In genomic region chr5:66239034-66239433, GRCh38 we compare ENCODE assay signal across 13 cellular contexts.
DNase-seq lines count a peak whose midpoint lies in the region; ATAC-seq and TF ChIP-seq lines count a peak whose summit lies in the region.
"Had no signal": no experiment of that assay in that cellular context is flagged by ENCODE, and none has a peak within 500 bp of the region (broad histone marks: within the 10 kb centered on the region; RNA-seq: fewer than 3 reads in every experiment).

No MANE protein-coding gene starts in this region.

- H3K4me1 ChIP-seq in HEK293 (ENCODE audit: control insufficient read depth, insufficient read depth, low read length) (no peaks in the 10 kb centered on the region), RWPE2 (ENCODE audit: insufficient read depth, poor library complexity, severe bottlenecking) (no peaks in the 10 kb centered on the region)

- H3K27me3 ChIP-seq in RWPE2 (ENCODE audit: insufficient read depth, poor library complexity, severe bottlenecking), result no peaks in the 10 kb centered on the region

- POLR2A ChIA-PET in HEK293 (lab: Yijun Ruan, JAX), result no interaction called here

- H3K4me3 ChIP-seq in HEK293 (ENCODE audit: low read depth, low read length) (no peak overlapping the region), RWPE2 (ENCODE audit: severe bottlenecking) (no peak overlapping the region)
- H3K4me3 ChIP-seq: skin epidermis had no signal

- H3K27ac ChIP-seq in HEK293 (ENCODE audit: extremely low read depth, low read depth, low read length) (no peak overlapping the region), RWPE2 (ENCODE audit: poor library complexity, severe bottlenecking) (no peak overlapping the region)
- H3K27ac ChIP-seq: skin epidermis had no signal

- ATAC-seq in RWPE2 (ENCODE audit: low read depth) (0 out of 3 replicates have a peak, but pooled peaks have one; percentile 47), GM21360 (IDR thresholded peaks at IDR 0.05; ENCODE audit: unreplicated experiment) (no peak)

- peak; percentile 42 for DNase-seq in DMS53 (lab: John Stamatoyannopoulos, UW)
- no peak for DNase-seq in RWPE2 (ENCODE audit: low spot score)
- DNase-seq in iPS-NIHi11 (ENCODE audit: low spot score), result peak; percentile 29
- DNase-seq in HuH-7 (ENCODE audit: low spot score), result no peak
- no peak for DNase-seq in cortex of kidney (lab: John Stamatoyannopoulos, UW)
- no peak for DNase-seq in DMS79 treated with DMSO at 0.1 percent for 48 hours (lab: John Stamatoyannopoulos, UW)
- DNase-seq: activated T-cell treated with anti-CD3 and anti-CD28 coated beads, Interleukin-2, amount 50 U/mL, for 48 hours; caudate nucleus; GDM1; NCI-H510A had no signal

- H3K36me3 ChIP-seq in HEK293 (ENCODE audit: control insufficient read depth in 2 of 2, insufficient read depth in 1 of 2, low read length in 2 of 2), result no peaks in the 10 kb centered on the region
- H3K36me3 ChIP-seq in RWPE2 (ENCODE audit: low read depth), result no peaks in the 10 kb centered on the region

- CTCF ChIA-PET in HEK293 (lab: Yijun Ruan, JAX), result interaction anchor here (0.7 to 1.3 kb wide), 6 partner anchors 11 to 69 kb away, joined by 3 to 6 read pairs (median 4); no protein-coding TSS in a partner anchor

- H3K9me3 ChIP-seq in HEK293 (ENCODE audit: control insufficient read depth, insufficient read depth, low read depth, low read length) (no peaks in the 10 kb centered on the region), RWPE2 (ENCODE audit: severe bottlenecking) (no peaks in the 10 kb centered on the region)

- peak; percentile 60 for TF ChIP-seq CTCF in HEK293 (tag by site-specific recombination; IDR thresholded peaks at IDR 0.05)
- peak; percentile 67 for TF ChIP-seq CTCF in RWPE2 (IDR thresholded peaks at IDR 0.05; ENCODE audit: poor library complexity, severe bottlenecking)

TF ChIP-seq in HEK293, 187 proteins besides CTCF, POLR2A, EP300 and RAD21:
- TF ChIP-seq ZNF654 (tag by site-specific recombination; IDR thresholded peaks at IDR 0.05; ENCODE audit: low read depth) (peak; percentile 48), ZBTB21 (tag by site-specific recombination; IDR thresholded peaks at IDR 0.05) (no peak), PRDM2 (tag by site-specific recombination; IDR thresholded peaks at IDR 0.05; ENCODE audit: borderline replicate concordance) (no peak), PRDM1 (tag by site-specific recombination; IDR thresholded peaks at IDR 0.05) (peak; percentile 45; the same call in 1 of the 2 replicates)

Comparison
In these comparisons a context has a peak if more than half of its experiments do, and no peak if none do; other contexts are left out.
1. DNase-seq: peak in DMS53 (single experiment) and iPS-NIHi11 (single experiment); none in RWPE2 (single experiment), HuH-7 (single experiment), cortex of kidney (single experiment) and DMS79 treated with DMSO at 0.1 percent for 48 hours (single experiment).